ENCODE assay signal across 13 cellular contexts in the genomic region with DNA sequence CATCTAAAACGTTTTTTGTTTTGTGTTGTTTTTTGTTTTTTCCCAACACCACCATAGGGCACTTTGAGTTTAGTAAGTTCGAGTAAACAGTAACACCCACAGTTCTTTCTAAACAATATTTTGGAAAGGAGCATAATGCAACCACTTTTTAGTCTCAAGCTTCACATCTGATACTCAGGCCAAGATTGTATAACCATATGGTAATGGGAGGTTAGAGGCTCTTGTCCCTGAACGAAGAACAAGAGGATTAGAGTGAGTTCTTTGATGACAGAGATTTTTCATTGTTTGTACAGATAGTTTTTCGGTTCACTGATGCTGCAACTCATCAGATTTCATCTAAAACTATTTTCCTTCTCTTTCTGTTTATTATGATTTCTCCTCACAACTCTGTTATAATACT.
"Had no signal": no experiment of that assay in that cellular context is flagged by ENCODE, and none has a peak within 500 bp of the region (broad histone marks: within the 10 kb centered on the region; RNA-seq: fewer than 3 reads in every experiment).

No MANE protein-coding gene starts in this region.

- H3K4me1 Mint-ChIP-seq: immature natural killer cell had no signal

- ATAC-seq: esophagus mucosa, foreskin keratinocyte, pancreas had no signal

- H3K4me3 ChIP-seq: pancreas, stomach, testis, upper lobe of left lung had no signal

- H3K27me3 ChIP-seq: foreskin keratinocyte, pancreas, stomach, testis, upper lobe of left lung had no signal

- H3K9me3 Mint-ChIP-seq: activated naive CD4-positive, alpha-beta T cell treated with anti-CD3 and anti-CD28 coated beads for 36 hours; activated T-helper 2 cell treated with anti-CD3 and anti-CD28 coated beads, Interferon-gamma antibody, Interleukin-2, Interleukin-4, amounts not matched to agents 10 μg/mL and 5 μg/mL and 100 μg/mL, durations not matched to agents 14 hours and 24 hours and 36 hours; immature natural killer cell; neural crest cell had no signal

- H3K36me3 ChIP-seq: pancreas, stomach, upper lobe of left lung had no signal

- H3K36me3 Mint-ChIP-seq: immature natural killer cell had no signal

- H3K4me3 Mint-ChIP-seq: activated naive CD4-positive, alpha-beta T cell treated with anti-CD3 and anti-CD28 coated beads for 36 hours; immature natural killer cell; neural crest cell had no signal

- H3K27ac ChIP-seq: foreskin keratinocyte, pancreas, stomach, testis, upper lobe of left lung had no signal

- H3K9me3 ChIP-seq: pancreas, stomach, testis, upper lobe of left lung had no signal

- DNase-seq: activated CD4-positive, alpha-beta T cell treated with anti-CD3 and anti-CD28 coated beads, Interleukin-2, amount 50 U/mL, for 4 hours; activated CD4-positive, CD25-positive, alpha-beta regulatory T cell treated with anti-CD3 and anti-CD28 coated beads, Interleukin-2, amount 50 U/mL, for 72 hours; activated naive CD4-positive, alpha-beta T cell treated with anti-CD3 and anti-CD28 coated beads for 36 hours; foreskin keratinocyte; immature natural killer cell; pancreas; stimulated activated CD4-positive, alpha-beta T cell treated with anti-CD3 and anti-CD28 coated beads, Interleukin-1b, Interleukin-23, amount 100 ng/mL, for 48 hours; stomach; testis; upper lobe of left lung had no signal

- H3K27ac Mint-ChIP-seq: activated naive CD4-positive, alpha-beta T cell treated with anti-CD3 and anti-CD28 coated beads for 36 hours; activated T-helper 2 cell treated with anti-CD3 and anti-CD28 coated beads, Interferon-gamma antibody, Interleukin-2, Interleukin-4, amounts not matched to agents 10 μg/mL and 5 μg/mL and 100 μg/mL, durations not matched to agents 14 hours and 24 hours and 36 hours; immature natural killer cell had no signal
